16 cellular contexts compared by ENCODE assay signal in genomic region chr1:42431514-42431913, GRCh38. TPM values are rescaled to one million over a fixed set of nuclear protein-coding genes. Genes with fewer than 3 reads are reported as not detected.
DNase-seq lines count a peak whose midpoint lies in the region; ATAC-seq and TF ChIP-seq lines count a peak whose summit lies in the region.
"Had no signal": no experiment of that assay in that cellular context is flagged by ENCODE, and none has a peak within 500 bp of the region (broad histone marks: within the 10 kb centered on the region; RNA-seq: fewer than 3 reads in every experiment).

No MANE protein-coding gene starts in this region.

- H2AFZ ChIP-seq in PC-3 (ENCODE audit: low read length), result peak overlapping the region; percentile 54
- H2AFZ ChIP-seq: GM23248 had no signal

- peak overlapping the region; percentile 57 for H3K27ac ChIP-seq in PC-3 (ENCODE audit: low read length)
- H3K27ac ChIP-seq in mucosa of rectum (ENCODE audit: low read depth in 2 of 2, low read length in 2 of 2), result peak overlapping the region; percentile 78 to 83
- H3K27ac ChIP-seq: A549, C4-2B, GM23248 had no signal

- H3K4me1 ChIP-seq in PC-3 (ENCODE audit: insufficient read depth, low read length) (peaks cover 47% of the 10 kb centered on the region), mucosa of rectum (ENCODE audit: control insufficient read depth in 2 of 2, insufficient read depth in 2 of 2, low read length in 2 of 2) (peaks cover 9 to 21% of the 10 kb centered on the region in 2 donors)
- H3K4me1 ChIP-seq: A549, BE2C had no signal

- H3K4me3 ChIP-seq in PC-3 (ENCODE audit: low read length) (no peak overlapping the region), mucosa of rectum (ENCODE audit: low read length in 2 of 2) (no peak overlapping the region)
- H3K4me3 ChIP-seq: A549, GM12878, GM23248 had no signal

- H3K27me3 Mint-ChIP-seq in activated naive CD4-positive, alpha-beta T cell treated with anti-CD3 and anti-CD28 coated beads, Interleukin-2, amount 10 ng/mL, durations not matched to agents 7 days and 5 days, result no peaks in the 10 kb centered on the region
- H3K27me3 Mint-ChIP-seq: CD4-positive, alpha-beta memory T cell had no signal

- no peak for TF ChIP-seq CTCF in PC-3 (conservative IDR thresholded peaks at IDR 0.05; ENCODE audit: low read depth, low read length)

- no peaks in the 10 kb centered on the region for H3K36me3 ChIP-seq in PC-3 (ENCODE audit: low read depth, low read length)
- no peaks in the 10 kb centered on the region for H3K36me3 ChIP-seq in mucosa of rectum (ENCODE audit: control insufficient read depth in 2 of 2, insufficient read depth in 2 of 2, low read length in 2 of 2)
- H3K36me3 ChIP-seq: BE2C had no signal

- H3K4me1 Mint-ChIP-seq in activated naive CD4-positive, alpha-beta T cell treated with anti-CD3 and anti-CD28 coated beads, Interleukin-2, amount 10 ng/mL, durations not matched to agents 7 days and 5 days, result no peaks in the 10 kb centered on the region
- H3K4me1 Mint-ChIP-seq: CD4-positive, alpha-beta memory T cell had no signal

- H3K9ac ChIP-seq in PC-3 (ENCODE audit: low read length) (no peak overlapping the region), mucosa of rectum (ENCODE audit: low read depth in 1 of 2, low read length in 2 of 2) (no peak overlapping the region)
- H3K9ac ChIP-seq: GM23248 had no signal

- peak; percentile 41 for DNase-seq in PC-3
- peak; percentile 51 for DNase-seq in left lobe of liver (ENCODE audit: low spot score)
- DNase-seq in activated CD8-positive, alpha-beta memory T cell treated with anti-CD3 and anti-CD28 coated beads, Interleukin-2, amount 50 U/mL, for 4 hours, result no peak
- no peak for DNase-seq in KG1 (lab: John Stamatoyannopoulos, UW)
- no peak for DNase-seq in activated naive CD4-positive, alpha-beta T cell treated with anti-CD3 and anti-CD28 coated beads, Interleukin-2, amount 10 ng/mL, durations not matched to agents 7 days and 5 days
- no peak for DNase-seq in T-helper 1 cell
- DNase-seq: BE2C; CD4-positive, alpha-beta memory T cell; DMS79; GM23248 had no signal

- BruUV-seq in PC-3 (replicated peaks; lab: Mats Ljungman, UMichigan), result no TSS peak

- H4K20me1 ChIP-seq in PC-3 (ENCODE audit: low read length), result no peaks in the 10 kb centered on the region

- POLR2A ChIA-PET in PC-3 (lab: Charles Lee; ENCODE audit: unreplicated experiment), result interaction anchor here (0.7 kb wide), 1 partner anchor 29 kb away, joined by 8 read pairs; no protein-coding TSS in a partner anchor

- no peaks in the 10 kb centered on the region for H3K79me2 ChIP-seq in PC-3 (ENCODE audit: low read length)

- ATAC-seq in PC-3 (peak; percentile 66), left lobe of liver (peak; percentile 94)
- ATAC-seq: A549 had no signal

- CTCF ChIA-PET in PC-3 (lab: Charles Lee), result no interaction called here
- CTCF ChIA-PET in activated naive CD4-positive, alpha-beta T cell treated with anti-CD3 and anti-CD28 coated beads, Interleukin-2, amount 10 ng/mL, durations not matched to agents 7 days and 5 days (lab: Charles Lee), result no interaction called here

- intact Hi-C loops in PC-3 (cut with micrococcal nuclease), result loop anchor here (2.0 kb wide), 2 partner anchors 31 to 39 kb away; partner anchors contain the start of gene CCDC30

- H3K27ac Mint-ChIP-seq in activated naive CD4-positive, alpha-beta T cell treated with anti-CD3 and anti-CD28 coated beads, Interleukin-2, amount 10 ng/mL, durations not matched to agents 7 days and 5 days, result no peak overlapping the region
- H3K27ac Mint-ChIP-seq: CD4-positive, alpha-beta memory T cell had no signal

- H3K9me2 ChIP-seq in PC-3 (replicated peaks; ENCODE audit: low read length), result no peaks in the 10 kb centered on the region

- no peaks in the 10 kb centered on the region for H3K9me3 Mint-ChIP-seq in activated naive CD4-positive, alpha-beta T cell treated with anti-CD3 and anti-CD28 coated beads, Interleukin-2, amount 10 ng/mL, durations not matched to agents 7 days and 5 days
- H3K9me3 Mint-ChIP-seq: CD4-positive, alpha-beta memory T cell had no signal

- H3K4me3 Mint-ChIP-seq in activated naive CD4-positive, alpha-beta T cell treated with anti-CD3 and anti-CD28 coated beads, Interleukin-2, amount 10 ng/mL, durations not matched to agents 7 days and 5 days, result no peak overlapping the region
- H3K4me3 Mint-ChIP-seq: CD4-positive, alpha-beta memory T cell had no signal

- no peaks in the 10 kb centered on the region for H3K9me3 ChIP-seq in PC-3 (ENCODE audit: low read length)
- no peaks in the 10 kb centered on the region for H3K9me3 ChIP-seq in mucosa of rectum (ENCODE audit: control insufficient read depth in 2 of 2, low read length in 2 of 2)
- H3K9me3 ChIP-seq: A549, BE2C had no signal

- no peaks in the 10 kb centered on the region for H3F3A ChIP-seq in PC-3 (ENCODE audit: low read length, unreplicated experiment)

- H3K27me3 ChIP-seq in PC-3 (ENCODE audit: low read length) (no peaks in the 10 kb centered on the region), mucosa of rectum (ENCODE audit: control insufficient read depth in 2 of 2, insufficient read depth in 2 of 2, low read length in 2 of 2) (no peaks in the 10 kb centered on the region)
- H3K27me3 ChIP-seq: BE2C had no signal

- H3K4me2 ChIP-seq in PC-3 (ENCODE audit: low read length), result 0 out of 2 replicates have a peak overlapping the region, but pooled peaks have one; percentile 36
- H3K4me2 ChIP-seq: A549 had no signal

- H3K36me3 Mint-ChIP-seq in activated naive CD4-positive, alpha-beta T cell treated with anti-CD3 and anti-CD28 coated beads, Interleukin-2, amount 10 ng/mL, durations not matched to agents 7 days and 5 days, result no peaks in the 10 kb centered on the region
- H3K36me3 Mint-ChIP-seq: CD4-positive, alpha-beta memory T cell had no signal

RNA-seq across cellular contexts. Expression of gene ZMYND12, which starts 24.3 kb away (rescaled TPM):
- total RNA-seq in PC-3 (2014; rRNA removed) (not detected in 2 replicates), left lobe of liver (3.9 TPM)
- total RNA-seq: G401, HT1080 had no signal

RNA-seq across cellular contexts. Expression of gene PPCS, which starts 24.8 kb away (rescaled TPM):
- total RNA-seq in PC-3 (2014; rRNA removed) (45.6 and 56.1 TPM in 2 replicates), left lobe of liver (45.7 TPM)

RNA-seq across cellular contexts. Expression of gene CCDC30, which starts 31.6 kb away (rescaled TPM):
- total RNA-seq in PC-3 (2014; rRNA removed), result 0.46 and 0.58 TPM in 2 replicates
- 1.7 TPM for total RNA-seq in left lobe of liver

RNA-seq across cellular contexts. Expression of gene RIMKLA, which starts 50.9 kb away (rescaled TPM):
- total RNA-seq in PC-3 (2014; rRNA removed), result 3.5 and 4.5 TPM in 2 replicates
- total RNA-seq in left lobe of liver, result 0.25 TPM

Comparison
In these comparisons a context has a peak if more than half of its experiments do, and no peak if none do; other contexts are left out.
1. DNase-seq: peak in PC-3 (single experiment) and left lobe of liver (single experiment); none in activated CD8-positive, alpha-beta memory T cell treated with anti-CD3 and anti-CD28 coated beads, Interleukin-2, amount 50 U/mL, for 4 hours (single experiment), KG1 (single experiment), activated naive CD4-positive, alpha-beta T cell treated with anti-CD3 and anti-CD28 coated beads, Interleukin-2, amount 10 ng/mL, durations not matched to agents 7 days and 5 days (single experiment) and T-helper 1 cell (0 of 5).